Comparison of ENCODE assay signal across 23 cellular contexts in genomic region chr17:55302407-55302787, GRCh38. TPM values are rescaled to one million over a fixed set of nuclear protein-coding genes. Genes with fewer than 3 reads are reported as not detected.
"Had no signal": no experiment of that assay in that cellular context is flagged by ENCODE, and none has a peak within 500 bp of the region (broad histone marks: within the 10 kb centered on the region; RNA-seq: fewer than 3 reads in every experiment).

No MANE protein-coding gene starts in this region.

- H3K4me1 Mint-ChIP-seq: mesothelial cell of epicardium had no signal

- H3K27ac Mint-ChIP-seq: mesothelial cell of epicardium had no signal

- H3K36me3 Mint-ChIP-seq: mesothelial cell of epicardium had no signal

- H3K36me3 ChIP-seq: gastrocnemius medialis, left lung, lower lobe of right lung had no signal

- H3K4me3 Mint-ChIP-seq: mesothelial cell of epicardium had no signal

- H3K4me1 ChIP-seq: left lung had no signal

- H3K9me3 ChIP-seq: esophagus squamous epithelium, gastrocnemius medialis, left lung, lower lobe of right lung had no signal

- H3K9me3 Mint-ChIP-seq: mesothelial cell of epicardium had no signal

- ATAC-seq: gastrocnemius medialis, lower lobe of right lung had no signal

- FAIRE-seq: colon, endothelial cell of umbilical vein, islet of Langerhans, keratinocyte had no signal

- H3K27ac ChIP-seq: coronary artery, dorsolateral prefrontal cortex, gastrocnemius medialis, hepatocyte, left lung, lower lobe of right lung had no signal

- H3K79me2 ChIP-seq: hepatocyte had no signal

- H3K4me2 ChIP-seq: hepatocyte had no signal

- DNase-seq: dermis blood vessel endothelial cell; dorsolateral prefrontal cortex; effector CD4-positive, alpha-beta T cell; effector memory CD4-positive, alpha-beta T cell; esophagus squamous epithelium; foreskin melanocyte; gastrocnemius medialis; glutamatergic neuron; head of caudate nucleus; hypothalamus; left cardiac atrium; left lung; lower lobe of right lung; mesenchymal stem cell had no signal

- H3K4me3 ChIP-seq: coronary artery, dorsolateral prefrontal cortex, esophagus squamous epithelium, gastrocnemius medialis, hepatocyte, left lung, lower lobe of right lung had no signal

- H3K27me3 ChIP-seq: dorsolateral prefrontal cortex, esophagus squamous epithelium, gastrocnemius medialis, hepatocyte, left lung had no signal

- H2AFZ ChIP-seq: hepatocyte had no signal

RNA-seq across cellular contexts. Expression of gene HLF, which starts 37.6 kb away (rescaled TPM):
- total RNA-seq: dermis blood vessel endothelial cell, endothelial cell of umbilical vein, glomerular endothelial cell, lung microvascular endothelial cell had no signal
- polyA plus RNA-seq: endothelial cell of umbilical vein had no signal
